Comparison of ENCODE assay signal across 18 cellular contexts in genomic region chr20:5085380-5085779, GRCh38. TPM values are rescaled to one million over a fixed set of nuclear protein-coding genes. Genes with fewer than 3 reads are reported as not detected.
A peak's percentile ranks its signal among the peaks of the same experiment; 100 is the strongest.
DNase-seq lines count a peak whose midpoint lies in the region; ATAC-seq and TF ChIP-seq lines count a peak whose summit lies in the region.
"Had no signal": no experiment of that assay in that cellular context is flagged by ENCODE, and none has a peak within 500 bp of the region (broad histone marks: within the 10 kb centered on the region; RNA-seq: fewer than 3 reads in every experiment).

No MANE protein-coding gene starts in this region.

- H3K4me1 ChIP-seq in gastroesophageal sphincter, result no peaks in the 10 kb centered on the region
- H3K4me1 ChIP-seq: vagina had no signal

- ATAC-seq in HG02763 (IDR thresholded peaks at IDR 0.05; ENCODE audit: unreplicated experiment) (no peak), gastroesophageal sphincter (no peak)

- peaks cover 2% of the 10 kb centered on the region for H3K36me3 Mint-ChIP-seq in chondrocyte (ENCODE audit: low read depth)
- H3K36me3 Mint-ChIP-seq: memory B cell had no signal

- H3K27me3 ChIP-seq in gastroesophageal sphincter, result no peaks in the 10 kb centered on the region
- H3K27me3 ChIP-seq: vagina had no signal

- DNase-seq in GDM1 (lab: John Stamatoyannopoulos, UW), result peak; percentile 17
- DNase-seq in NB4 (ENCODE audit: low read depth), result peak; percentile 67
- DNase-seq in chondrocyte (ENCODE audit: low spot score), result no peak
- peak; percentile 79 for DNase-seq in pons (ENCODE audit: low spot score)
- no peak for DNase-seq in midbrain (lab: John Stamatoyannopoulos, UW)
- DNase-seq: activated CD4-positive, CD25-positive, alpha-beta regulatory T cell; activated naive CD4-positive, alpha-beta T cell treated with anti-CD3 and anti-CD28 coated beads, Interleukin-2, amount 50 U/mL, for 16 hours; DMS79 treated with DMSO at 0.1 percent for 48 hours; NCI-H1105; NCI-H345; stimulated activated CD4-positive, alpha-beta T cell treated with anti-CD3 and anti-CD28 coated beads, Interleukin-4, amount 100 ng/mL, for 4 hours; SW 1271 had no signal

- 63% methylated on average over 4 of the region's 4 CpGs; no CpG with 5 or more reads in 1 of the 2 donors for WGBS in gastroesophageal sphincter (ENCODE audit: low coverage in 1 of 2), 2 donors

- H3K4me1 Mint-ChIP-seq in chondrocyte (ENCODE audit: low read depth), result peaks cover 19% of the 10 kb centered on the region

- no peak overlapping the region for H3K4me3 ChIP-seq in NB4 (ENCODE audit: low read depth, low read length)
- no peak overlapping the region for H3K4me3 ChIP-seq in gastroesophageal sphincter
- H3K4me3 ChIP-seq: vagina had no signal

- peak overlapping the region; percentile 3 for H3K27ac Mint-ChIP-seq in chondrocyte (ENCODE audit: unreplicated experiment)
- H3K27ac Mint-ChIP-seq: memory B cell had no signal

- H3K9me3 ChIP-seq in gastroesophageal sphincter, result no peaks in the 10 kb centered on the region
- H3K9me3 ChIP-seq: vagina had no signal

- TF ChIP-seq POLR2A in NB4 (IDR thresholded peaks at IDR 0.05; ENCODE audit: extremely low read depth, insufficient read length) (no peak), gastroesophageal sphincter (IDR thresholded peaks at IDR 0.05) (no peak)

- no peaks in the 10 kb centered on the region for H3K27me3 Mint-ChIP-seq in chondrocyte (ENCODE audit: low read depth)
- H3K27me3 Mint-ChIP-seq: brain, memory B cell had no signal

- no peak overlapping the region for H3K4me3 Mint-ChIP-seq in chondrocyte (ENCODE audit: unreplicated experiment)
- H3K4me3 Mint-ChIP-seq: brain, memory B cell had no signal

- H3K36me3 ChIP-seq in gastroesophageal sphincter, result no peaks in the 10 kb centered on the region
- H3K36me3 ChIP-seq: vagina had no signal

- TF ChIP-seq CTCF in NB4 (IDR thresholded peaks at IDR 0.05; ENCODE audit: low read depth, low read length), result no peak
- no peak for TF ChIP-seq CTCF in chondrocyte (IDR thresholded peaks at IDR 0.05)
- no peak for TF ChIP-seq CTCF in gastroesophageal sphincter (IDR thresholded peaks at IDR 0.05)

- no peak for TF ChIP-seq EP300 in gastroesophageal sphincter (IDR thresholded peaks at IDR 0.05)

- H3K27ac ChIP-seq in gastroesophageal sphincter, result no peak overlapping the region
- H3K27ac ChIP-seq: C4-2B, vagina had no signal

- H3K9me3 Mint-ChIP-seq in chondrocyte (ENCODE audit: low read depth), result no peaks in the 10 kb centered on the region
- H3K9me3 Mint-ChIP-seq: brain, memory B cell had no signal

RNA-seq across cellular contexts. Expression of gene TMEM230, which starts 27.5 kb away (rescaled TPM):
- total RNA-seq in chondrocyte (92.8 to 118 TPM (median 93.8 TPM) in 3 replicates), gastroesophageal sphincter (100 to 1,000 TPM in 2 of 4 donors, 10 to 100 TPM in 2; 72.6 to 108 (median 97.8) TPM)

RNA-seq across cellular contexts. Expression of gene PCNA, which starts 34.4 kb away (rescaled TPM):
- total RNA-seq in chondrocyte (46.3 to 117 TPM (median 49.4 TPM) in 3 replicates), gastroesophageal sphincter (10 to 100 TPM; 21.9 to 52.8 (median 39.2) TPM)

RNA-seq across cellular contexts. Expression of gene CDS2, which starts 41.4 kb away (rescaled TPM):
- total RNA-seq in chondrocyte (33.0 to 46.9 TPM (median 42.9 TPM) in 3 replicates), gastroesophageal sphincter (100 to 1,000 TPM in 1 of 4 donors, 10 to 100 TPM in 3; 59.8 to 102 (median 73.9) TPM)

Comparison
In these comparisons a context has a peak if more than half of its experiments do, and no peak if none do; other contexts are left out.
1. DNase-seq: peak in GDM1 (single experiment), NB4 (single experiment) and pons (single experiment); none in chondrocyte (single experiment) and midbrain (single experiment).